Comparison of ENCODE assay signal across 14 cellular contexts in genomic region chr3:152295834-152296233, GRCh38. TPM values are rescaled to one million over a fixed set of nuclear protein-coding genes. Genes with fewer than 3 reads are reported as not detected.
A peak's percentile ranks its signal among the peaks of the same experiment; 100 is the strongest.
DNase-seq lines count a peak whose midpoint lies in the region; ATAC-seq and TF ChIP-seq lines count a peak whose summit lies in the region.
"Had no signal": no experiment of that assay in that cellular context is flagged by ENCODE, and none has a peak within 500 bp of the region (broad histone marks: within the 10 kb centered on the region; RNA-seq: fewer than 3 reads in every experiment).

No MANE protein-coding gene starts in this region.

- no peaks in the 10 kb centered on the region for H3K27me3 ChIP-seq in muscle layer of colon (ENCODE audit: control insufficient read depth in 1 of 2, insufficient read depth in 2 of 2, low read length in 2 of 2)
- H3K27me3 ChIP-seq in upper lobe of right lung: no peaks in the 10 kb centered on the region
- H3K27me3 ChIP-seq: pancreas had no signal

- H3K4me1 ChIP-seq in muscle layer of colon (ENCODE audit: insufficient read depth, low read length): peaks cover 77% of the 10 kb centered on the region
- H3K4me1 ChIP-seq in upper lobe of right lung: peaks cover 83% of the 10 kb centered on the region

- TF ChIP-seq CTCF in upper lobe of right lung (IDR thresholded peaks at IDR 0.05): no peak

- H3K36me3 ChIP-seq in muscle layer of colon (ENCODE audit: insufficient read depth, low read length): no peaks in the 10 kb centered on the region
- H3K36me3 ChIP-seq in upper lobe of right lung: peaks cover 15% of the 10 kb centered on the region
- H3K36me3 ChIP-seq: pancreas had no signal

- H3K9me3 ChIP-seq in muscle layer of colon (ENCODE audit: low read length): no peaks in the 10 kb centered on the region
- H3K9me3 ChIP-seq in upper lobe of right lung: no peaks in the 10 kb centered on the region
- H3K9me3 ChIP-seq: pancreas had no signal

- H3K9ac ChIP-seq in muscle layer of colon (ENCODE audit: low read length): no peak overlapping the region

- H3K27ac ChIP-seq in muscle layer of colon (ENCODE audit: low read depth, low read length) (peak overlapping the region; percentile 2), upper lobe of right lung (peak overlapping the region; percentile 28)
- H3K27ac ChIP-seq: HL-60, pancreas had no signal

- no peaks in the 10 kb centered on the region for H3K27me3 Mint-ChIP-seq in activated naive CD4-positive, alpha-beta T cell treated with anti-CD3 and anti-CD28 coated beads, Interleukin-2, amount 50 U/mL, for 24 hours
- H3K27me3 Mint-ChIP-seq in activated T-helper 17 cell treated with anti-CD3 and anti-CD28 coated beads, Interleukin-2, amount 50 U/mL, for 72 hours: no peaks in the 10 kb centered on the region

- ATAC-seq in activated T-helper 17 cell treated with anti-CD3 and anti-CD28 coated beads, Interleukin-2, amount 50 U/mL, for 72 hours (replicated peaks): no peak
- no peak for ATAC-seq in upper lobe of right lung
- ATAC-seq in HG02938 (IDR thresholded peaks at IDR 0.05; ENCODE audit: unreplicated experiment): no peak
- ATAC-seq: pancreas had no signal

- H3K4me1 Mint-ChIP-seq in activated naive CD4-positive, alpha-beta T cell treated with anti-CD3 and anti-CD28 coated beads, Interleukin-2, amount 50 U/mL, for 24 hours: peaks cover 86% of the 10 kb centered on the region
- H3K4me1 Mint-ChIP-seq in activated T-helper 17 cell treated with anti-CD3 and anti-CD28 coated beads, Interleukin-2, amount 50 U/mL, for 72 hours: peaks cover 58% of the 10 kb centered on the region

- intact Hi-C loops in upper lobe of right lung (cut with DNase I): no loop called here

- H3K4me3 ChIP-seq in muscle layer of colon (ENCODE audit: low read depth in 1 of 2, low read length in 2 of 2) (no peak overlapping the region), upper lobe of right lung (no peak overlapping the region)
- H3K4me3 ChIP-seq: lung, pancreas had no signal

- H3K4me3 Mint-ChIP-seq in activated naive CD4-positive, alpha-beta T cell treated with anti-CD3 and anti-CD28 coated beads, Interleukin-2, amount 50 U/mL, for 24 hours: peak overlapping the region; percentile 67
- H3K4me3 Mint-ChIP-seq in activated T-helper 17 cell treated with anti-CD3 and anti-CD28 coated beads, Interleukin-2, amount 50 U/mL, for 72 hours: peak overlapping the region; percentile 94

- no peaks in the 10 kb centered on the region for H3K9me3 Mint-ChIP-seq in activated naive CD4-positive, alpha-beta T cell treated with anti-CD3 and anti-CD28 coated beads, Interleukin-2, amount 50 U/mL, for 24 hours
- H3K9me3 Mint-ChIP-seq in activated T-helper 17 cell treated with anti-CD3 and anti-CD28 coated beads, Interleukin-2, amount 50 U/mL, for 72 hours: no peaks in the 10 kb centered on the region

- H3K36me3 Mint-ChIP-seq in activated naive CD4-positive, alpha-beta T cell treated with anti-CD3 and anti-CD28 coated beads, Interleukin-2, amount 50 U/mL, for 24 hours: peaks cover 28% of the 10 kb centered on the region
- peaks cover 64% of the 10 kb centered on the region for H3K36me3 Mint-ChIP-seq in activated T-helper 17 cell treated with anti-CD3 and anti-CD28 coated beads, Interleukin-2, amount 50 U/mL, for 72 hours (ENCODE audit: low read depth)

- H3K27ac Mint-ChIP-seq in activated naive CD4-positive, alpha-beta T cell treated with anti-CD3 and anti-CD28 coated beads, Interleukin-2, amount 50 U/mL, for 24 hours: peak overlapping the region; percentile 85
- H3K27ac Mint-ChIP-seq in activated T-helper 17 cell treated with anti-CD3 and anti-CD28 coated beads, Interleukin-2, amount 50 U/mL, for 72 hours: peak overlapping the region; percentile 51

- no peak for DNase-seq in activated naive CD4-positive, alpha-beta T cell treated with anti-CD3 and anti-CD28 coated beads, Interleukin-2, amount 50 U/mL, for 16 hours
- no peak for DNase-seq in upper lobe of right lung
- DNase-seq in NCI-H2081 (lab: John Stamatoyannopoulos, UW): no peak
- no peak for DNase-seq in HT-29 (ENCODE audit: low spot score)
- DNase-seq: activated gamma-delta T cell, NCI-H2081 treated with DMSO at 0.1 percent for 48 hours, pancreas, SHP77 treated with DMSO at 0.1 percent for 48 hours had no signal

RNA-seq across cellular contexts. Expression of gene MBNL1, which starts 27.1 kb away (rescaled TPM):
- 100 to 1,000 TPM; 322 to 452 TPM for total RNA-seq in activated T-helper 17 cell treated with anti-CD3 and anti-CD28 coated beads, Interleukin-2, amount 50 U/mL, for 72 hours
- total RNA-seq in upper lobe of right lung: 229 TPM
- 144 and 163 TPM in 2 replicates for total RNA-seq in HT-29 (2014; rRNA removed; shearing (Covaris generic))
